Comparison of ENCODE assay signal across 29 cellular contexts in the genomic region with DNA sequence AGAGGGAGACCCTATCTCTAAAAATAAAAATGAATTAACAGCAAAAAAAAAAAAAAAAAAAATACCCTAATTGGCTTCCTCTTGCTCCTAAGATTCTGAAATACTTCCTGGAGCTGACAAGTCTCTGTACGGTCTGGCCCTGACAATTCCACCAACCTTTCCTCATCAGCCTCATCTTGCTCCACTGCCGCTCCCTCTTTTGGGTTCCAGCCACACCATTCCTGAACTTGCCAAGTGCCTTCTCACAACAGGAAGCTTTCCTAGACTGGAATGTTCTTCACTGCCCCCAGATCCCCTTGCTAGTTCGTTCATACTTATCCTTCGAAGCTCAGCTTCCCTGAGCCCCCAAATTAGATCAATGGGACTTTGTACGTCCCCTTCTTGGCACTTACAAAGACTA. TPM values are rescaled to one million over a fixed set of nuclear protein-coding genes. Genes with fewer than 3 reads are reported as not detected.
"Had no signal": no experiment of that assay in that cellular context is flagged by ENCODE, and none has a peak within 500 bp of the region (broad histone marks: within the 10 kb centered on the region; RNA-seq: fewer than 3 reads in every experiment).

No MANE protein-coding gene starts in this region.

- H3K9me3 Mint-ChIP-seq: activated B cell treated with CpG ODN at 0.5 μM for 24 hours; activated CD4-positive, alpha-beta memory T cell treated with anti-CD3 and anti-CD28 coated beads, Interleukin-2, amount 10 ng/mL, durations not matched to agents 7 days and 5 days; activated naive CD4-positive, alpha-beta T cell treated with anti-CD3 and anti-CD28 coated beads, Interleukin-2, amount 10 ng/mL, durations not matched to agents 7 days and 5 days; activated naive CD8-positive, alpha-beta T cell treated with anti-CD3 and anti-CD28 coated beads for 36 hours; activated T-cell treated with anti-CD3 and anti-CD28 coated beads, Interleukin-2, amount 50 U/mL, for 72 hours; activated T-helper 2 cell treated with anti-CD3 and anti-CD28 coated beads, Interferon-gamma antibody, Interleukin-2, Interleukin-4, amounts not matched to agents 10 μg/mL and 5 μg/mL and 100 μg/mL, durations not matched to agents 14 hours and 24 hours and 36 hours; T-cell had no signal

- H3K4me3 Mint-ChIP-seq: activated B cell treated with CpG ODN at 0.5 μM for 24 hours; activated CD4-positive, alpha-beta memory T cell treated with anti-CD3 and anti-CD28 coated beads, Interleukin-2, amount 10 ng/mL, durations not matched to agents 7 days and 5 days; activated CD4-positive, alpha-beta T cell treated with anti-CD3 and anti-CD28 coated beads, Interleukin-2, amount 10 ng/mL, durations not matched to agents 7 days and 5 days; activated naive CD4-positive, alpha-beta T cell treated with anti-CD3 and anti-CD28 coated beads, Interleukin-2, amount 10 ng/mL, durations not matched to agents 7 days and 5 days; activated naive CD8-positive, alpha-beta T cell treated with anti-CD3 and anti-CD28 coated beads for 36 hours; activated T-cell treated with anti-CD3 and anti-CD28 coated beads, Interleukin-2, amount 50 U/mL, for 72 hours; T-cell had no signal

- H3K4me1 Mint-ChIP-seq: activated B cell treated with CpG ODN at 0.5 μM for 24 hours; activated CD4-positive, alpha-beta memory T cell treated with anti-CD3 and anti-CD28 coated beads, Interleukin-2, amount 10 ng/mL, durations not matched to agents 7 days and 5 days; activated CD4-positive, alpha-beta T cell treated with anti-CD3 and anti-CD28 coated beads, Interleukin-2, amount 10 ng/mL, durations not matched to agents 7 days and 5 days; activated naive CD4-positive, alpha-beta T cell treated with anti-CD3 and anti-CD28 coated beads, Interleukin-2, amount 10 ng/mL, durations not matched to agents 7 days and 5 days; activated naive CD8-positive, alpha-beta T cell treated with anti-CD3 and anti-CD28 coated beads for 36 hours; T-cell had no signal

- H3K36me3 Mint-ChIP-seq: activated naive CD4-positive, alpha-beta T cell treated with anti-CD3 and anti-CD28 coated beads, Interleukin-2, amount 10 ng/mL, durations not matched to agents 7 days and 5 days; activated naive CD8-positive, alpha-beta T cell treated with anti-CD3 and anti-CD28 coated beads for 36 hours; T-cell had no signal

- ATAC-seq: activated T-cell treated with anti-CD3 and anti-CD28 coated beads, Interleukin-2, amount 50 U/mL, for 72 hours; Panc1; Right ventricle myocardium inferior; T-cell had no signal

- H3K36me3 ChIP-seq: MG63 had no signal

- H3K27ac ChIP-seq: SK-N-MC had no signal

- H3K4me3 ChIP-seq: MG63, SK-N-MC had no signal

- DNase-seq: activated B cell treated with CpG ODN at 0.5 μM for 24 hours; activated CD4-positive, alpha-beta memory T cell treated with anti-CD3 and anti-CD28 coated beads, Interleukin-2, amount 10 ng/mL, durations not matched to agents 7 days and 5 days; activated CD4-positive, alpha-beta T cell treated with anti-CD3 and anti-CD28 coated beads for 1 hour; activated CD4-positive, alpha-beta T cell treated with anti-CD3 and anti-CD28 coated beads, Interleukin-2, amount 10 ng/mL, durations not matched to agents 7 days and 5 days; activated gamma-delta T cell treated with Interleukin-2 at 50 U/mL for 16 hours; activated naive CD4-positive, alpha-beta T cell treated with anti-CD3 and anti-CD28 coated beads, Interleukin-2, amount 10 ng/mL, durations not matched to agents 7 days and 5 days; activated naive CD8-positive, alpha-beta T cell treated with anti-CD3 and anti-CD28 coated beads for 36 hours; activated T-cell treated with anti-CD3 and anti-CD28 coated beads, Interleukin-2, amount 50 U/mL, for 72 hours; MG63; MV-4-11; NCI-H1092 treated with DMSO at 0.1 percent for 48 hours; NCI-H1417 treated with DMSO at 0.1 percent for 48 hours; NCI-H1694; NCI-H2029 treated with DMSO at 0.1 percent for 48 hours; NCI-H345; NCI-H510A; NCI-H526 treated with DMSO at 0.1 percent for 48 hours; NCI-H82; RPMI8226; T-cell; T-helper 2 cell; T1000 had no signal

- H3K27me3 ChIP-seq: MG63 had no signal

- H3K27ac Mint-ChIP-seq: activated B cell treated with CpG ODN at 0.5 μM for 24 hours; activated CD4-positive, alpha-beta memory T cell treated with anti-CD3 and anti-CD28 coated beads, Interleukin-2, amount 10 ng/mL, durations not matched to agents 7 days and 5 days; activated CD4-positive, alpha-beta T cell treated with anti-CD3 and anti-CD28 coated beads, Interleukin-2, amount 10 ng/mL, durations not matched to agents 7 days and 5 days; activated naive CD4-positive, alpha-beta T cell treated with anti-CD3 and anti-CD28 coated beads, Interleukin-2, amount 10 ng/mL, durations not matched to agents 7 days and 5 days; activated naive CD8-positive, alpha-beta T cell treated with anti-CD3 and anti-CD28 coated beads for 36 hours; activated T-cell treated with anti-CD3 and anti-CD28 coated beads, Interleukin-2, amount 50 U/mL, for 72 hours; activated T-helper 2 cell treated with anti-CD3 and anti-CD28 coated beads, Interferon-gamma antibody, Interleukin-2, Interleukin-4, amounts not matched to agents 10 μg/mL and 5 μg/mL and 100 μg/mL, durations not matched to agents 14 hours and 24 hours and 36 hours; T-cell had no signal

RNA-seq across cellular contexts. Expression of gene AKNAD1, which starts 37.0 kb away (rescaled TPM):
- total RNA-seq: activated B cell treated with CpG ODN at 0.5 μM for 24 hours; activated CD4-positive, alpha-beta memory T cell treated with anti-CD3 and anti-CD28 coated beads, Interleukin-2, amount 10 ng/mL, durations not matched to agents 7 days and 5 days; activated CD4-positive, alpha-beta T cell treated with anti-CD3 and anti-CD28 coated beads, Interleukin-2, amount 10 ng/mL, durations not matched to agents 7 days and 5 days; activated CD8-positive, alpha-beta memory T cell treated with anti-CD3 and anti-CD28 coated beads for 36 hours; activated naive CD8-positive, alpha-beta T cell treated with anti-CD3 and anti-CD28 coated beads for 36 hours; activated T-cell treated with anti-CD3 and anti-CD28 coated beads, Interleukin-2, amount 50 U/mL, for 72 hours; activated T-helper 2 cell treated with anti-CD3 and anti-CD28 coated beads, Interferon-gamma antibody, Interleukin-2, Interleukin-4, amounts not matched to agents 10 μg/mL and 5 μg/mL and 100 μg/mL, durations not matched to agents 14 hours and 24 hours and 36 hours; cardiac septum; OCI-LY7; Right ventricle myocardium inferior; T-cell had no signal
